In genomic region chr13:34161829-34162544, GRCh38 we compare ENCODE assay signal across 9 cellular contexts.
A peak's percentile ranks its signal among the peaks of the same experiment; 100 is the strongest.
DNase-seq lines count a peak whose midpoint lies in the region; ATAC-seq, FAIRE-seq and TF ChIP-seq lines count a peak whose summit lies in the region.
"Had no signal": no experiment of that assay in that cellular context is flagged by ENCODE, and none has a peak within 500 bp of the region (broad histone marks: within the 10 kb centered on the region; RNA-seq: fewer than 3 reads in every experiment).

No MANE protein-coding gene starts in this region.

- H3K27ac ChIP-seq in right cardiac atrium (ENCODE audit: low read length), result no peak overlapping the region
- peak overlapping the region; percentile 48 to 76 for H3K27ac ChIP-seq in testis
- peak overlapping the region in 1 of 2 donors; percentile 1 for H3K27ac ChIP-seq in ovary

- H3K9me3 ChIP-seq in right cardiac atrium (ENCODE audit: control insufficient read depth, low read length) (no peaks in the 10 kb centered on the region), testis (no peaks in the 10 kb centered on the region), ovary (no peaks in the 10 kb centered on the region)

- intact Hi-C loops in right cardiac atrium (cut with DNase I) (no loop called here), testis (cut with DNase I; ENCODE audit: low total_unique reads) (no loop called here), ovary (cut with DNase I) (loop anchor here in 1 of 4 donors (5.0 kb wide), 1 partner anchor 270 kb away; no protein-coding TSS in a partner anchor)

- WGBS in right cardiac atrium, result 22% methylated on average over 7 of the region's 7 CpGs
- 24 to 32% methylated on average over 7 of the region's 7 CpGs for WGBS in testis, 2 donors
- 9 to 13% (median 9%) methylated on average over 7 of the region's 7 CpGs for WGBS in ovary, 3 donors

- ATAC-seq in right cardiac atrium, result peak; percentile 41 to 63
- ATAC-seq in GM19328 (IDR thresholded peaks at IDR 0.05; ENCODE audit: unreplicated experiment), result no peak
- ATAC-seq: T-helper 17 cell had no signal

- no peak for TF ChIP-seq EP300 in ovary (IDR thresholded peaks at IDR 0.05)

- TF ChIP-seq POLR2A in testis (IDR thresholded peaks at IDR 0.05), result no peak
- no peak for TF ChIP-seq POLR2A in ovary (IDR thresholded peaks at IDR 0.05)

- no peak for FAIRE-seq in GM19239 (lab: Jason Lieb, UNC)

- H3K4me3 ChIP-seq in HFF-Myc (replicated peaks; ENCODE audit: low read depth, low read length), result no peak overlapping the region
- peak overlapping the region; percentile 25 for H3K4me3 ChIP-seq in WI38 (ENCODE audit: low read depth, low read length)
- peak overlapping the region; percentile 31 for H3K4me3 ChIP-seq in right cardiac atrium (ENCODE audit: low read length)
- no peak overlapping the region for H3K4me3 ChIP-seq in testis
- no peak overlapping the region for H3K4me3 ChIP-seq in ovary

- DNase-seq in HFF-Myc (ENCODE audit: extremely low read depth, low read depth), result peak; percentile 40
- DNase-seq in right cardiac atrium, result no peak
- no peak for DNase-seq in testis
- DNase-seq in ovary, result no peak
- DNase-seq in glomerular visceral epithelial cell (ENCODE audit: extremely low spot score), result no peak
- no peak for DNase-seq in GM19239 (ENCODE audit: insufficient read length, low spot score)
- DNase-seq: T-helper 17 cell had no signal

- H3K36me3 ChIP-seq in testis (ENCODE audit: low read depth, missing control alignments) (no peaks in the 10 kb centered on the region), ovary (no peaks in the 10 kb centered on the region)

- H3K27me3 ChIP-seq in right cardiac atrium (ENCODE audit: control insufficient read depth, insufficient read depth), result no peaks in the 10 kb centered on the region
- no peaks in the 10 kb centered on the region for H3K27me3 ChIP-seq in testis
- H3K27me3 ChIP-seq in ovary, result no peaks in the 10 kb centered on the region

- H3K4me1 ChIP-seq in right cardiac atrium (ENCODE audit: control insufficient read depth, insufficient read depth, low read length) (peaks cover 2% of the 10 kb centered on the region), testis (peaks cover 13% of the 10 kb centered on the region), ovary (ENCODE audit: insufficient read depth) (peaks cover 5% of the 10 kb centered on the region)

- no peak for TF ChIP-seq CTCF in HFF-Myc (IDR thresholded peaks at IDR 0.05; ENCODE audit: low read depth, low read length, missing control alignments)
- no peak for TF ChIP-seq CTCF in WI38 (IDR thresholded peaks at IDR 0.05; ENCODE audit: low read depth, low read length)
- no peak for TF ChIP-seq CTCF in testis (IDR thresholded peaks at IDR 0.05)
- TF ChIP-seq CTCF in ovary (IDR thresholded peaks at IDR 0.05), result no peak

Comparison
In these comparisons a context has a peak if more than half of its experiments do, and no peak if none do; other contexts are left out.
1. H3K4me3 ChIP-seq: peak in WI38 (single experiment) and right cardiac atrium (single experiment); none in HFF-Myc (single experiment), testis (0 of 2) and ovary (single experiment).